Comparison of ENCODE assay signal across 11 cellular contexts in genomic region chr2:11553661-11554429, GRCh38. TPM values are rescaled to one million over a fixed set of nuclear protein-coding genes. Genes with fewer than 3 reads are reported as not detected.
DNase-seq lines count a peak whose midpoint lies in the region; ATAC-seq, FAIRE-seq and TF ChIP-seq lines count a peak whose summit lies in the region.
"Had no signal": no experiment of that assay in that cellular context is flagged by ENCODE, and none has a peak within 500 bp of the region (broad histone marks: within the 10 kb centered on the region; RNA-seq: fewer than 3 reads in every experiment).

No MANE protein-coding gene starts in this region.

- H3K9ac ChIP-seq in HepG2 (ENCODE audit: insufficient read depth, low read depth, low read length) (no peak overlapping the region), PC-3 (ENCODE audit: low read length) (no peak overlapping the region)

- TF ChIP-seq RAD21 in HepG2 (CRISPR knock-in tag; IDR thresholded peaks at IDR 0.05): no peak

- in situ Hi-C loops in HepG2 (cut with HindIII; ENCODE audit: extremely low pct_ligation_motif_present, low pct_unique_long_range_greater_than_20kb): no loop called here

- H3K4me1 ChIP-seq in HepG2 (ENCODE audit: insufficient read depth, low read length): peaks cover 68% of the 10 kb centered on the region
- H3K4me1 ChIP-seq in right lobe of liver: peaks cover 0 to 11% (median 0%) of the 10 kb centered on the region in 4 donors
- H3K4me1 ChIP-seq in PC-3 (ENCODE audit: insufficient read depth, low read length): peaks cover 14% of the 10 kb centered on the region
- no peaks in the 10 kb centered on the region for H3K4me1 ChIP-seq in vagina
- H3K4me1 ChIP-seq in A673 (ENCODE audit: insufficient read depth, low read length, poor library complexity, severe bottlenecking): no peaks in the 10 kb centered on the region
- H3K4me1 ChIP-seq in thyroid gland: no peaks in the 10 kb centered on the region

- 91% methylated on average over 11 of the region's 11 CpGs for WGBS in HepG2 (ENCODE audit: low lambda C conversion rate)
- 68% methylated on average over 9 of the region's 11 CpGs for WGBS in right lobe of liver (ENCODE audit: insufficient coverage, low coverage, low lambda C conversion rate, missing lambda C conversion rate)
- 68 to 70% methylated on average over 11 of the region's 11 CpGs for WGBS in thyroid gland, 2 donors

- H3K79me2 ChIP-seq in HepG2 (ENCODE audit: insufficient read depth, low read length) (peaks cover 98% of the 10 kb centered on the region), PC-3 (ENCODE audit: low read length) (no peaks in the 10 kb centered on the region)

- no peak for ATAC-seq in HepG2
- no peak for ATAC-seq in right lobe of liver
- ATAC-seq in PC-3: peak; percentile 62
- no peak for ATAC-seq in esophagus mucosa

- H3K4me2 ChIP-seq in HepG2 (ENCODE audit: low read depth, low read length) (no peak overlapping the region), PC-3 (ENCODE audit: low read length) (peak overlapping the region; percentile 63)

- intact Hi-C loops in HepG2 (cut with micrococcal nuclease; ENCODE audit: unreplicated experiment) (no loop called here), right lobe of liver (cut with DNase I) (no loop called here), PC-3 (cut with micrococcal nuclease) (no loop called here), vagina (cut with DNase I) (no loop called here), A673 (cut with micrococcal nuclease; ENCODE audit: unreplicated experiment) (no loop called here), thyroid gland (cut with DNase I) (no loop called here)

- H3K27ac ChIP-seq in HepG2 (ENCODE audit: extremely low read length, insufficient read depth, low read length): peak overlapping the region; percentile 8
- no peak overlapping the region for H3K27ac ChIP-seq in right lobe of liver
- H3K27ac ChIP-seq in PC-3 (ENCODE audit: low read length): no peak overlapping the region; the same call in 1 of the 2 replicates
- no peak overlapping the region for H3K27ac ChIP-seq in vagina
- no peak overlapping the region for H3K27ac ChIP-seq in A673 (ENCODE audit: low read depth, low read length, poor library complexity, severe bottlenecking)
- H3K27ac ChIP-seq in thyroid gland: no peak overlapping the region

- TF ChIP-seq POLR2A in HepG2 (IDR thresholded peaks at IDR 0.05; ENCODE audit: insufficient read depth in 1 of 2, low read depth in 2 of 2, low read length in 2 of 2): no peak
- TF ChIP-seq POLR2A in right lobe of liver (IDR thresholded peaks at IDR 0.05): no peak
- TF ChIP-seq POLR2A in vagina (IDR thresholded peaks at IDR 0.05): no peak
- no peak for TF ChIP-seq POLR2A in thyroid gland (IDR thresholded peaks at IDR 0.05)

- TF ChIP-seq EP300 in HepG2 (IDR thresholded peaks at IDR 0.05; ENCODE audit: low read depth in 2 of 2, low read length in 2 of 2) (no peak), HepG2 (CRISPR knock-in tag; IDR thresholded peaks at IDR 0.05; ENCODE audit: borderline replicate concordance) (no peak)

- CTCF ChIA-PET in HepG2 (lab: Yijun Ruan, JAX; ENCODE audit: low intra/inter-chr PET ratio, low total read pairs) (no interaction called here), PC-3 (lab: Charles Lee) (no interaction called here), A673 (lab: Charles Lee) (no interaction called here)

- H3K4me3 ChIP-seq in HepG2 (replicated peaks in 1 of 3; ENCODE audit: insufficient read depth in 1 of 3, low read depth in 2 of 3, low read length in 3 of 3) (no peak overlapping the region), right lobe of liver (no peak overlapping the region), PC-3 (ENCODE audit: low read length) (no peak overlapping the region), vagina (no peak overlapping the region), A673 (ENCODE audit: low read depth, low read length, poor library complexity, severe bottlenecking) (no peak overlapping the region), thyroid gland (replicated peaks in 1 of 3) (no peak overlapping the region)

- TF ChIP-seq CTCF in HepG2 (CRISPR knock-in tag; IDR thresholded peaks at IDR 0.05) (no peak), right lobe of liver (IDR thresholded peaks at IDR 0.05) (no peak), PC-3 (conservative IDR thresholded peaks at IDR 0.05; ENCODE audit: low read depth, low read length) (no peak), vagina (IDR thresholded peaks at IDR 0.05) (no peak), A673 (conservative IDR thresholded peaks at IDR 0.05; ENCODE audit: low read depth, low read length) (no peak), thyroid gland (IDR thresholded peaks at IDR 0.05) (no peak)

- H3K9me3 ChIP-seq in HepG2 (ENCODE audit: low read length): no peaks in the 10 kb centered on the region
- no peaks in the 10 kb centered on the region for H3K9me3 ChIP-seq in right lobe of liver
- H3K9me3 ChIP-seq in PC-3 (ENCODE audit: low read length): no peaks in the 10 kb centered on the region
- H3K9me3 ChIP-seq in vagina: no peaks in the 10 kb centered on the region
- no peaks in the 10 kb centered on the region for H3K9me3 ChIP-seq in A673 (ENCODE audit: low read depth, low read length, poor library complexity, severe bottlenecking)
- H3K9me3 ChIP-seq in thyroid gland: no peaks in the 10 kb centered on the region

- DNase-seq in HepG2 (ENCODE audit: low spot score): no peak
- DNase-seq in right lobe of liver: no peak
- peak; percentile 86 for DNase-seq in PC-3
- peak; percentile 69 for DNase-seq in foreskin melanocyte
- peak; percentile 25 to 60 for DNase-seq in vagina (ENCODE audit: extremely low spot score in 2 of 2)
- DNase-seq in A673 (ENCODE audit: low spot score): no peak
- DNase-seq in thyroid gland: no peak
- DNase-seq: ACHN; activated CD4-positive, alpha-beta T cell treated with anti-CD3 and anti-CD28 coated beads, Interleukin-2, amount 50 U/mL, for 48 hours; activated naive CD8-positive, alpha-beta T cell treated with anti-CD3 and anti-CD28 coated beads, Interleukin-2, amount 10 ng/mL, durations not matched to agents 7 days and 5 days had no signal

- H3K9me2 ChIP-seq in PC-3 (replicated peaks; ENCODE audit: low read length): no peaks in the 10 kb centered on the region

- no peak overlapping the region for H2AFZ ChIP-seq in HepG2 (ENCODE audit: low read length)
- H2AFZ ChIP-seq in PC-3 (ENCODE audit: low read length): no peak overlapping the region

- H4K20me1 ChIP-seq in HepG2 (ENCODE audit: insufficient read depth, low read length): peaks cover 46% of the 10 kb centered on the region
- no peaks in the 10 kb centered on the region for H4K20me1 ChIP-seq in PC-3 (ENCODE audit: low read length)

- POLR2A ChIA-PET in HepG2 (lab: Yijun Ruan, JAX): interaction anchor here (0.6 kb wide), 1 partner anchor 15 kb away, joined by 3 read pairs; no protein-coding TSS in a partner anchor
- POLR2A ChIA-PET in PC-3 (lab: Charles Lee; ENCODE audit: unreplicated experiment): no interaction called here
- POLR2A ChIA-PET in A673 (lab: Charles Lee; ENCODE audit: low non-redundant PET): no interaction called here

- FAIRE-seq in HepG2 (lab: Jason Lieb, UNC): no peak

- BruUV-seq in HepG2 (replicated peaks; lab: Mats Ljungman, UMichigan) (no TSS peak), PC-3 (replicated peaks; lab: Mats Ljungman, UMichigan) (no TSS peak), A673 (replicated peaks; lab: Mats Ljungman, UMichigan) (no TSS peak)

- H3F3A ChIP-seq in PC-3 (ENCODE audit: low read length, unreplicated experiment): no peaks in the 10 kb centered on the region

- H3K27me3 ChIP-seq in HepG2 (ENCODE audit: control insufficient read depth in 1 of 2, insufficient read depth in 2 of 2, low read length in 2 of 2) (no peaks in the 10 kb centered on the region), right lobe of liver (no peaks in the 10 kb centered on the region), PC-3 (ENCODE audit: low read length) (peaks cover 69% of the 10 kb centered on the region), vagina (no peaks in the 10 kb centered on the region), A673 (replicated peaks; ENCODE audit: insufficient read depth, low read depth, low read length, poor library complexity) (peaks cover 22% of the 10 kb centered on the region), thyroid gland (no peaks in the 10 kb centered on the region)

- H3K36me3 ChIP-seq in HepG2 (replicated peaks in 1 of 2; ENCODE audit: control insufficient read depth in 1 of 2, insufficient read depth in 2 of 2, low read length in 2 of 2) (peaks cover 17 to 71% of the 10 kb centered on the region in 2 experiments), right lobe of liver (no peaks in the 10 kb centered on the region), PC-3 (ENCODE audit: low read depth, low read length) (no peaks in the 10 kb centered on the region), vagina (no peaks in the 10 kb centered on the region), A673 (ENCODE audit: insufficient read depth, low read length, poor library complexity, severe bottlenecking) (no peaks in the 10 kb centered on the region), thyroid gland (no peaks in the 10 kb centered on the region)

RNA-seq across cellular contexts. Expression of gene GREB1, which starts 20.0 kb away (rescaled TPM):
- total RNA-seq in HepG2 (2016; rRNA removed; fragmentation: Illumina TruSeq; extraction: Trizol): 61.2 and 64.2 TPM in 2 replicates
- total RNA-seq in HepG2 (2016; cell fraction: cytosol; rRNA removed; fragmentation: Illumina TruSeq; extraction: Trizol; ENCODE audit: low read depth): 22.9 and 28.7 TPM in 2 replicates
- total RNA-seq in HepG2 (2016; cell fraction: insoluble cytoplasmic fraction; rRNA removed; fragmentation: Illumina TruSeq; extraction: Trizol): 62.9 and 63.8 TPM in 2 replicates
- total RNA-seq in HepG2 (2016; cell fraction: membrane; rRNA removed; fragmentation: Illumina TruSeq; extraction: Trizol): 43.0 and 57.1 TPM in 2 replicates
- total RNA-seq in HepG2 (2016; cell fraction: nucleus; rRNA removed; fragmentation: Illumina TruSeq; extraction: Trizol): 118 and 132 TPM in 2 replicates
- polyA plus RNA-seq in HepG2 (2011; rRNA removed): 26.8 and 31.3 TPM in 2 replicates
- polyA plus RNA-seq in HepG2 (2011; cell fraction: cytosol; rRNA removed): 20.4 and 21.0 TPM in 2 replicates
- polyA plus RNA-seq in HepG2 (2011; cell fraction: nucleus; rRNA removed): 110 and 130 TPM in 2 replicates
- 47.0 and 84.0 TPM in 2 replicates for polyA plus RNA-seq in HepG2 (2012)
- 10.7 and 14.3 TPM in 2 replicates for polyA plus RNA-seq in HepG2 (2016; cell fraction: cytosol; fragmentation: Illumina TruSeq; extraction: Trizol; ENCODE audit: low read depth)
- 38.8 and 51.0 TPM in 2 replicates for polyA plus RNA-seq in HepG2 (2016; cell fraction: insoluble cytoplasmic fraction; fragmentation: Illumina TruSeq; extraction: Trizol; ENCODE audit: low read depth)
- 17.8 and 18.3 TPM in 2 replicates for polyA plus RNA-seq in HepG2 (2016; cell fraction: membrane; fragmentation: Illumina TruSeq; extraction: Trizol; ENCODE audit: low read depth)
- polyA plus RNA-seq in HepG2 (2016; cell fraction: nucleus; fragmentation: Illumina TruSeq; extraction: Trizol; ENCODE audit: insufficient read depth, low read depth): 158 and 174 TPM in 2 replicates
- polyA minus RNA-seq in HepG2 (2011; rRNA and poly(A)+ RNA removed; ENCODE audit: low replicate concordance): 1.5 and 97.9 TPM in 2 replicates
- 60.3 and 64.2 TPM in 2 replicates for polyA minus RNA-seq in HepG2 (2011; cell fraction: cytosol; rRNA and poly(A)+ RNA removed)
- 142 and 160 TPM in 2 replicates for polyA minus RNA-seq in HepG2 (2011; cell fraction: nucleus; rRNA and poly(A)+ RNA removed)
- total RNA-seq in right lobe of liver: 10 to 100 TPM in 2 of 6 experiments, 1 to 10 TPM in 4; 1.6 to 19.5 (median 6.5) TPM
- 0.29 and 0.62 TPM in 2 replicates for total RNA-seq in PC-3 (2014; rRNA removed)
- total RNA-seq in vagina: 35.4 TPM
- total RNA-seq in esophagus mucosa: 0.60 TPM
- 1.3 and 1.5 TPM in 2 replicates for total RNA-seq in A673 (2021)
- total RNA-seq in thyroid gland: 1 to 10 TPM in 3 of 4 donors, under 1 TPM in 1; 0.94 to 4.2 (median 2.0) TPM

Comparison
In these comparisons a context has a peak if more than half of its experiments do, and no peak if none do; other contexts are left out.
1. DNase-seq: peak in PC-3 (single experiment), foreskin melanocyte (single experiment) and vagina (2 of 2); none in HepG2 (single experiment), right lobe of liver (0 of 3), A673 (single experiment) and thyroid gland (0 of 2).